Comparison of ENCODE assay signal across 21 cellular contexts in genomic region chr11:21820176-21820575, GRCh38.
"Had no signal": no experiment of that assay in that cellular context is flagged by ENCODE, and none has a peak within 500 bp of the region (broad histone marks: within the 10 kb centered on the region; RNA-seq: fewer than 3 reads in every experiment).

No MANE protein-coding gene starts in this region.

- H3K9me3 ChIP-seq: esophagus squamous epithelium, gastrocnemius medialis, heart right ventricle, left lung, lower lobe of right lung had no signal

- H3K4me3 ChIP-seq: esophagus squamous epithelium, gastrocnemius medialis, heart right ventricle, left lung, lower lobe of right lung had no signal

- H3K4me1 ChIP-seq: esophagus squamous epithelium, gastrocnemius medialis, heart right ventricle, left lung, lower lobe of right lung had no signal

- H3K27ac ChIP-seq: epithelial cell of prostate, esophagus squamous epithelium, gastrocnemius medialis, heart right ventricle, left lung, lower lobe of right lung had no signal

- DNase-seq: cortex of kidney; effector CD8-positive, alpha-beta T cell; effector memory CD8-positive, alpha-beta T cell; endodermal cell; erythroblast; esophagus squamous epithelium; foreskin fibroblast; foreskin melanocyte; gastrocnemius medialis; glutamatergic neuron; head of caudate nucleus; heart right ventricle; hippocampal formation; left cardiac atrium; left lung; left ventricle myocardium superior; lower lobe of right lung; mesenchymal stem cell; midbrain; naive thymus-derived CD4-positive, alpha-beta T cell had no signal

- H3K27me3 ChIP-seq: esophagus squamous epithelium, gastrocnemius medialis, left lung had no signal

- H3K36me3 ChIP-seq: esophagus squamous epithelium, gastrocnemius medialis, heart right ventricle, left lung, lower lobe of right lung had no signal
